ENCODE assay signal across 30 cellular contexts in genomic region chr5:6859951-6860638, GRCh38.
"Had no signal": no experiment of that assay in that cellular context is flagged by ENCODE, and none has a peak within 500 bp of the region (broad histone marks: within the 10 kb centered on the region; RNA-seq: fewer than 3 reads in every experiment).

No MANE protein-coding gene starts in this region.

- H3K4me1 ChIP-seq: ascending aorta had no signal

- H3K27ac Mint-ChIP-seq: activated B cell treated with CpG ODN at 0.5 μM for 24 hours; activated CD4-positive, alpha-beta T cell treated with anti-CD3 and anti-CD28 coated beads, Interleukin-2, amount 10 ng/mL, durations not matched to agents 24 days and 14 days; activated CD8-positive, alpha-beta T cell treated with anti-CD3 and anti-CD28 coated beads for 36 hours; activated naive CD4-positive, alpha-beta T cell treated with anti-CD3 and anti-CD28 coated beads, Interleukin-2, amount 50 U/mL, for 24 hours; activated naive CD8-positive, alpha-beta T cell treated with anti-CD3 and anti-CD28 coated beads, Interleukin-2, amount 10 ng/mL, durations not matched to agents 7 days and 5 days; activated T-cell treated with anti-CD3 and anti-CD28 coated beads, Interleukin-2, amount 50 U/mL, for 72 hours; activated T-helper 17 cell treated with anti-CD3 and anti-CD28 coated beads, Interleukin-2, amount 50 U/mL, for 72 hours had no signal

- H3K36me3 Mint-ChIP-seq: activated naive CD8-positive, alpha-beta T cell treated with anti-CD3 and anti-CD28 coated beads, Interleukin-2, amount 10 ng/mL, durations not matched to agents 7 days and 5 days had no signal

- H3K4me3 Mint-ChIP-seq: activated B cell treated with CpG ODN at 0.5 μM for 24 hours; activated CD4-positive, alpha-beta T cell treated with anti-CD3 and anti-CD28 coated beads, Interleukin-2, amount 10 ng/mL, durations not matched to agents 24 days and 14 days; activated CD8-positive, alpha-beta T cell treated with anti-CD3 and anti-CD28 coated beads for 36 hours; activated naive CD4-positive, alpha-beta T cell treated with anti-CD3 and anti-CD28 coated beads, Interleukin-2, amount 50 U/mL, for 24 hours; activated naive CD8-positive, alpha-beta T cell treated with anti-CD3 and anti-CD28 coated beads, Interleukin-2, amount 10 ng/mL, durations not matched to agents 7 days and 5 days; activated T-cell treated with anti-CD3 and anti-CD28 coated beads, Interleukin-2, amount 50 U/mL, for 72 hours; activated T-helper 17 cell treated with anti-CD3 and anti-CD28 coated beads, Interleukin-2, amount 50 U/mL, for 72 hours; central memory CD8-positive, alpha-beta T cell had no signal

- H3K27ac ChIP-seq: ascending aorta, cardiac muscle cell, PC-9, RWPE1 had no signal

- DNase-seq: activated B cell treated with CpG ODN at 0.5 μM for 24 hours; activated CD4-positive, alpha-beta T cell treated with anti-CD3 and anti-CD28 coated beads, Interleukin-2, amount 10 ng/mL, durations not matched to agents 24 days and 14 days; activated CD4-positive, alpha-beta T cell treated with anti-CD3 and anti-CD28 coated beads, Interleukin-2, amount 50 U/mL, for 4 hours; activated CD8-positive, alpha-beta T cell treated with anti-CD3 and anti-CD28 coated beads for 36 hours; activated gamma-delta T cell; activated naive CD4-positive, alpha-beta T cell treated with Interleukin-2 at 50 U/mL for 16 hours; activated naive CD8-positive, alpha-beta T cell treated with anti-CD3 and anti-CD28 coated beads, Interleukin-2, amount 10 ng/mL, durations not matched to agents 7 days and 5 days; activated T-cell treated with anti-CD3 and anti-CD28 coated beads, Interleukin-2, amount 50 U/mL, for 1 hour; activated T-cell treated with anti-CD3 and anti-CD28 coated beads, Interleukin-2, amount 50 U/mL, for 72 hours; amygdala; Karpas-422; NCI-H1105; NCI-H1417 treated with DMSO at 0.1 percent for 48 hours; NCI-H187 treated with DMSO at 0.1 percent for 48 hours; NCI-H2081; NCI-H2171 treated with DMSO at 0.1 percent for 48 hours; NCI-H2227 treated with DMSO at 0.1 percent for 48 hours; NCI-H510A treated with DMSO at 0.1 percent for 48 hours; NCI-H526 treated with DMSO at 0.1 percent for 48 hours; PC-9; SIG-M5; SW 1271; T-helper 1 cell had no signal

- H3K27me3 Mint-ChIP-seq: activated B cell treated with CpG ODN at 0.5 μM for 24 hours; activated CD4-positive, alpha-beta T cell treated with anti-CD3 and anti-CD28 coated beads, Interleukin-2, amount 10 ng/mL, durations not matched to agents 24 days and 14 days; activated CD8-positive, alpha-beta T cell treated with anti-CD3 and anti-CD28 coated beads for 36 hours; activated naive CD4-positive, alpha-beta T cell treated with anti-CD3 and anti-CD28 coated beads, Interleukin-2, amount 50 U/mL, for 24 hours; central memory CD8-positive, alpha-beta T cell had no signal

- H3K4me1 Mint-ChIP-seq: activated B cell treated with CpG ODN at 0.5 μM for 24 hours; activated CD4-positive, alpha-beta T cell treated with anti-CD3 and anti-CD28 coated beads, Interleukin-2, amount 10 ng/mL, durations not matched to agents 24 days and 14 days; activated naive CD4-positive, alpha-beta T cell treated with anti-CD3 and anti-CD28 coated beads, Interleukin-2, amount 50 U/mL, for 24 hours; activated naive CD8-positive, alpha-beta T cell treated with anti-CD3 and anti-CD28 coated beads, Interleukin-2, amount 10 ng/mL, durations not matched to agents 7 days and 5 days; activated T-helper 17 cell treated with anti-CD3 and anti-CD28 coated beads, Interleukin-2, amount 50 U/mL, for 72 hours; central memory CD8-positive, alpha-beta T cell had no signal

- H3K4me3 ChIP-seq: ascending aorta, cardiac muscle cell, K562, PC-9 had no signal

- H2AFZ ChIP-seq: PC-9 had no signal

- H3K4me2 ChIP-seq: PC-9 had no signal

- H3K36me3 ChIP-seq: ascending aorta, cardiac muscle cell had no signal

- H3K27me3 ChIP-seq: ascending aorta, cardiac muscle cell had no signal

- H3K9me3 Mint-ChIP-seq: activated B cell treated with CpG ODN at 0.5 μM for 24 hours; activated CD4-positive, alpha-beta T cell treated with anti-CD3 and anti-CD28 coated beads, Interleukin-2, amount 10 ng/mL, durations not matched to agents 24 days and 14 days; activated naive CD4-positive, alpha-beta T cell treated with anti-CD3 and anti-CD28 coated beads, Interleukin-2, amount 50 U/mL, for 24 hours; activated naive CD8-positive, alpha-beta T cell treated with anti-CD3 and anti-CD28 coated beads, Interleukin-2, amount 10 ng/mL, durations not matched to agents 7 days and 5 days; activated T-helper 17 cell treated with anti-CD3 and anti-CD28 coated beads, Interleukin-2, amount 50 U/mL, for 72 hours; central memory CD8-positive, alpha-beta T cell had no signal
